ENCODE assay signal across 1 cellular context in genomic region chr16:84360748-84361147, GRCh38.
TF ChIP-seq lines count a peak whose summit lies in the region.

No MANE protein-coding gene starts in this region.

TF ChIP-seq in K562, 482 proteins besides CTCF, POLR2A, EP300 and RAD21:
- no peak for TF ChIP-seq SP1 (CRISPR knock-in tag; IDR thresholded peaks at IDR 0.05)
- peak; percentile 44; the same call in 1 of the 2 replicates for TF ChIP-seq PKNOX1 (IDR thresholded peaks at IDR 0.05)
- no peak for TF ChIP-seq ELF2 (CRISPR knock-in tag; IDR thresholded peaks at IDR 0.05)
